ENCODE assay signal across 1 cellular context in genomic region chr1:216599851-216600250, GRCh38.
TF ChIP-seq lines count a peak whose summit lies in the region.

No MANE protein-coding gene starts in this region.

TF ChIP-seq in IMR-90, 13 proteins besides CTCF, POLR2A, EP300 and RAD21 (continued from another document):
- TF ChIP-seq RCOR1 (IDR thresholded peaks at IDR 0.05; ENCODE audit: insufficient replicate concordance, low read length) (no peak), USF2 (IDR thresholded peaks at IDR 0.05; ENCODE audit: low read depth, low read length) (no peak), CEBPB (IDR thresholded peaks at IDR 0.05; ENCODE audit: low read depth, low read length) (no peak)
- TF ChIP-seq, protein P1, sequence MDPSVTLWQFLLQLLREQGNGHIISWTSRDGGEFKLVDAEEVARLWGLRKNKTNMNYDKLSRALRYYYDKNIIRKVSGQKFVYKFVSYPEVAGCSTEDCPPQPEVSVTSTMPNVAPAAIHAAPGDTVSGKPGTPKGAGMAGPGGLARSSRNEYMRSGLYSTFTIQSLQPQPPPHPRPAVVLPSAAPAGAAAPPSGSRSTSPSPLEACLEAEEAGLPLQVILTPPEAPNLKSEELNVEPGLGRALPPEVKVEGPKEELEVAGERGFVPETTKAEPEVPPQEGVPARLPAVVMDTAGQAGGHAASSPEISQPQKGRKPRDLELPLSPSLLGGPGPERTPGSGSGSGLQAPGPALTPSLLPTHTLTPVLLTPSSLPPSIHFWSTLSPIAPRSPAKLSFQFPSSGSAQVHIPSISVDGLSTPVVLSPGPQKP (IDR thresholded peaks at IDR 0.05; ENCODE audit: borderline replicate concordance, low read depth, low read length) = no peak
